ENCODE assay signal across 8 cellular contexts in the genomic region with DNA sequence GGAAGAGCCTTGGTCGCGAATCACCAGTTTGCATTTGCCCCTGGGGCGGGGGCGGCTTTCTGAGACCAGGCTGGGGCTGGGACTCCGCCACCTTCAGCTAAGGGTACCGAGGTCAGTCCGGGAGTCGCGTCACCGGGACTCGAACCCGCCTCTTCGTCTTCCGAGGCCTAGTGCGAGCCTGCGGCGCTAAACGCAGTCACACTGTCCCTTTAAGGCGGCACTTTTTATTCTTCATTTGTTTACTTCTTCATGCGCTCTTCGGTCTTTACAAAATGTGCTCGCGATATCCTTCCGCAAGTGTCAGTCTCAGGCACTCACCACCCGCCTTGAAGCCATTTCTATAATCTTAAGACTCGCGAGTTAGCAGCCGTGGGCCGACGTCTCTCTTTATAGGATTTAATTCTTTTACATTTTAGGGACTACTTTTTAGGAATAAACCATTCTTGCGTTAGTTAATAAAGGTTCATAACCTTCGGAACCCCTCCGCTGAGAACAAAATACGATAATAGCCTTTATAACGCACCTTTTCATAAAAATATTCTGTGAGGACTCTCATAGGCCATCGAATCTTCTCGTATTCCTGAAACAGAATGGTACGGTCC. TPM values are rescaled to one million over a fixed set of nuclear protein-coding genes. Genes with fewer than 3 reads are reported as not detected.
DNase-seq lines count a peak whose midpoint lies in the region; ATAC-seq, FAIRE-seq and TF ChIP-seq lines count a peak whose summit lies in the region.

No MANE protein-coding gene starts in this region.

- peaks cover 42% of the 10 kb centered on the region for H3K4me1 ChIP-seq in Karpas-422 (ENCODE audit: low read length)

- H3K9me3 ChIP-seq in Karpas-422 (ENCODE audit: low read length): no peaks in the 10 kb centered on the region

- H3K36me3 Mint-ChIP-seq in naive thymus-derived CD8-positive, alpha-beta T cell: peaks cover 0 to 2% (median 0%) of the 10 kb centered on the region in 3 donors
- H3K36me3 Mint-ChIP-seq in stimulated activated naive CD8-positive, alpha-beta T cell treated with anti-CD3 and anti-CD28 coated beads, Interleukin-15, Interleukin-2, amounts not matched to agents 100 ng/mL and 50 ng/mL, for 24 hours (ENCODE audit: low read depth): peaks cover 29% of the 10 kb centered on the region

- no peaks in the 10 kb centered on the region for H3K9me2 ChIP-seq in Karpas-422 (replicated peaks; ENCODE audit: insufficient read depth, low read length)

- DNase-seq in ELR (ENCODE audit: low read depth) (peak; percentile 99), Karpas-422 (peak; percentile 97), RCC 7860 (ENCODE audit: low spot score) (peak; percentile 83), fibroblast of mammary gland (ENCODE audit: low read depth) (peak; percentile 95)
- peak; percentile 53 to 59 for DNase-seq in activated T-helper 1 cell treated with anti-CD3 and anti-CD28 coated beads, Interleukin-2, amount 50 U/mL, for 16 hours (ENCODE audit: low read depth in 1 of 2, low spot score in 1 of 2)
- peak in 9 of 10 donors; percentile 64 to 88 (median 78) for DNase-seq in naive thymus-derived CD8-positive, alpha-beta T cell

- peak overlapping the region; percentile 73 for H2AFZ ChIP-seq in Karpas-422 (ENCODE audit: low read length)

- peak overlapping the region; percentile 97 to 100 (median 100) for H3K27ac Mint-ChIP-seq in naive thymus-derived CD8-positive, alpha-beta T cell
- H3K27ac Mint-ChIP-seq in stimulated activated naive CD8-positive, alpha-beta T cell treated with anti-CD3 and anti-CD28 coated beads, Interleukin-15, Interleukin-2, amounts not matched to agents 100 ng/mL and 50 ng/mL, for 24 hours: peak overlapping the region; percentile 100

- H3K4me3 Mint-ChIP-seq in naive thymus-derived CD8-positive, alpha-beta T cell: peak overlapping the region; percentile 93 to 99 (median 96)
- peak overlapping the region; percentile 94 for H3K4me3 Mint-ChIP-seq in stimulated activated naive CD8-positive, alpha-beta T cell treated with anti-CD3 and anti-CD28 coated beads, Interleukin-15, Interleukin-2, amounts not matched to agents 100 ng/mL and 50 ng/mL, for 24 hours

- peak overlapping the region; percentile 81 for H3K9ac ChIP-seq in Karpas-422 (ENCODE audit: low read length)

- H3K27me3 Mint-ChIP-seq in naive thymus-derived CD8-positive, alpha-beta T cell: peaks cover 0 to 3% (median 0%) of the 10 kb centered on the region in 5 donors
- H3K27me3 Mint-ChIP-seq in stimulated activated naive CD8-positive, alpha-beta T cell treated with anti-CD3 and anti-CD28 coated beads, Interleukin-15, Interleukin-2, amounts not matched to agents 100 ng/mL and 50 ng/mL, for 24 hours: no peaks in the 10 kb centered on the region

- peak overlapping the region; percentile 92 for H3K4me2 ChIP-seq in Karpas-422 (ENCODE audit: low read depth, low read length, poor library complexity, severe bottlenecking)

- H3K27me3 ChIP-seq in Karpas-422 (ENCODE audit: low read length): no peaks in the 10 kb centered on the region

- no peaks in the 10 kb centered on the region for H3K9me3 Mint-ChIP-seq in naive thymus-derived CD8-positive, alpha-beta T cell
- no peaks in the 10 kb centered on the region for H3K9me3 Mint-ChIP-seq in stimulated activated naive CD8-positive, alpha-beta T cell treated with anti-CD3 and anti-CD28 coated beads, Interleukin-15, Interleukin-2, amounts not matched to agents 100 ng/mL and 50 ng/mL, for 24 hours

- H3K4me3 ChIP-seq in Karpas-422 (ENCODE audit: low read length): peak overlapping the region; percentile 75
- peak overlapping the region; percentile 80 for H3K4me3 ChIP-seq in fibroblast of mammary gland (ENCODE audit: control insufficient read depth, low read depth, low read length)

- no peak for TF ChIP-seq CTCF in fibroblast of mammary gland (conservative IDR thresholded peaks at IDR 0.05; ENCODE audit: control insufficient read depth, insufficient read depth, low read depth, low read length)

- no peaks in the 10 kb centered on the region for H3K36me3 ChIP-seq in Karpas-422 (ENCODE audit: insufficient read depth, low read length)

- no peaks in the 10 kb centered on the region for H3K79me2 ChIP-seq in Karpas-422 (ENCODE audit: low read length)

- peak overlapping the region; percentile 93 for H3K27ac ChIP-seq in Karpas-422 (ENCODE audit: low read length)

- no peak for FAIRE-seq in RCC 7860 (lab: Jason Lieb, UNC)

- peaks cover 28% of the 10 kb centered on the region; the same call in 1 of the 2 replicates for H4K20me1 ChIP-seq in Karpas-422 (ENCODE audit: insufficient read depth, low read depth, low read length)

- peak; percentile 20 to 39 for ATAC-seq in naive thymus-derived CD8-positive, alpha-beta T cell
- no peak for ATAC-seq in HG02571 (IDR thresholded peaks at IDR 0.05; ENCODE audit: unreplicated experiment)

- peaks cover 37 to 82% (median 59%) of the 10 kb centered on the region in 4 donors for H3K4me1 Mint-ChIP-seq in naive thymus-derived CD8-positive, alpha-beta T cell
- H3K4me1 Mint-ChIP-seq in stimulated activated naive CD8-positive, alpha-beta T cell treated with anti-CD3 and anti-CD28 coated beads, Interleukin-15, Interleukin-2, amounts not matched to agents 100 ng/mL and 50 ng/mL, for 24 hours (ENCODE audit: low read depth): peaks cover 60% of the 10 kb centered on the region

- POLR2A ChIA-PET in naive thymus-derived CD8-positive, alpha-beta T cell (lab: Charles Lee): interaction anchor here (0.6 to 11.0 kb wide), 35 partner anchors 7 to 1936 kb away, joined by 3 to 676 read pairs (median 5); partner anchors contain the start of genes ACBD4, EFTUD2, FMNL1 and HEXIM2

RNA-seq across cellular contexts. Expression of gene HEXIM1, which starts 0.6 kb away (rescaled TPM):
- total RNA-seq in Karpas-422 (2014; rRNA removed; shearing (Covaris generic); ENCODE audit: low replicate concordance): 3.5 and 3.7 TPM in 2 replicates
- 10 to 100 TPM; 34.3 to 35.1 TPM for total RNA-seq in naive thymus-derived CD8-positive, alpha-beta T cell
- 1 to 10 TPM; 4.9 to 6.8 (median 5.4) TPM for polyA plus RNA-seq in naive thymus-derived CD8-positive, alpha-beta T cell

RNA-seq across cellular contexts. Expression of gene ACBD4, which starts 12.2 kb away (rescaled TPM):
- total RNA-seq in Karpas-422 (2014; rRNA removed; shearing (Covaris generic); ENCODE audit: low replicate concordance): 11.4 and 13.4 TPM in 2 replicates
- total RNA-seq in naive thymus-derived CD8-positive, alpha-beta T cell: 10 to 100 TPM; 39.4 to 48.5 TPM
- 10 to 100 TPM; 10.5 to 17.4 (median 11.7) TPM for polyA plus RNA-seq in naive thymus-derived CD8-positive, alpha-beta T cell

RNA-seq across cellular contexts. Expression of gene HEXIM2, which starts 14.0 kb away (rescaled TPM):
- 1.4 and 14.3 TPM in 2 replicates for total RNA-seq in Karpas-422 (2014; rRNA removed; shearing (Covaris generic); ENCODE audit: low replicate concordance)
- 1 to 10 TPM; 3.4 to 4.4 TPM for total RNA-seq in naive thymus-derived CD8-positive, alpha-beta T cell
- polyA plus RNA-seq in naive thymus-derived CD8-positive, alpha-beta T cell: 1 to 10 TPM; 2.6 to 3.6 (median 3.3) TPM

RNA-seq across cellular contexts. Expression of gene PLCD3, which starts 15.4 kb away (rescaled TPM):
- total RNA-seq in Karpas-422 (2014; rRNA removed; shearing (Covaris generic); ENCODE audit: low replicate concordance): 0.45 TPM in 1 of 2 replicates, not detected in the other
- 1 to 10 TPM; 1.6 to 4.0 TPM for total RNA-seq in naive thymus-derived CD8-positive, alpha-beta T cell
- under 1 TPM; 0.35 to 0.65 (median 0.56) TPM for polyA plus RNA-seq in naive thymus-derived CD8-positive, alpha-beta T cell
